In the genomic region with DNA sequence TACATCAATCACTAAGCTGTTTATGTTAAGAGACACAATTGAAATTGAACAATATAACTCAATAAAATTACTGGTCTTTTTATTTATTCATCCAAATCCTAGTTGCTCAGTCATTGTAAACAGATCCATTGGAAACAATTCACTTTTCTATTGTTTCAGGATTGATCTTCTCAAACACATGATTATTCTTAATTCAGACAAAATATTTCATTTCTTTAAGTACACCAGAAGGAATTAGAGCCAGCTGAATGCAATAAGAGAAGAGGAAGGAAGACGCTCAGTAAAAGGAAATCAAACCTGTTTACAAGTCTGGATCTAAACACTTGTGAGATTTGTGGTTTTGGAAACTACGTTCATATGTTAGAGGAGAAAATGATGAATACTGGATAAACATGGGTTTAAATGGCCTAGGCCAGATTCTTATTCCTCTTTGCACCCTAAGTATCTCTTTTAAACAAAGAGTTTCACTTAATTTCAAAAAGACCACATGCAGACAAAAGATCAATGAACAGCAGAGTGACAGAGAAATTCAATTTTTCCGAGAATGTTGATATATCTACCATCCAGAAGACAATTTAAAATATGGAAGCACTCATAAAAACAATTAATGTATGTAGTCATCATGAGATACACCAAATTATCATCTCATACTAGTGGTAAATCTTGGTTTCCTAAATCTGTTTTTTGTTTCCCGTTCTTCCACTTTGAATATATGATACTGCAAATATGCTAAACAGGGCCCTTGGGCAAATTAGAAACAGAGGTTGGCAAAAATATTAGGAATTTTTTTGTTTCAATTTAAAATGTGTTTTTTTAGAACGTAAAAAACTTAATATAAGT, we compare ENCODE assay signal across 1 cellular context.
TF ChIP-seq lines count a peak whose summit lies in the region.

No MANE protein-coding gene starts in this region.

TF ChIP-seq in IMR-90, 13 proteins besides CTCF, POLR2A, EP300 and RAD21:
- TF ChIP-seq MAFK (IDR thresholded peaks at IDR 0.05; ENCODE audit: low read depth, low read length): no peak
- no peak for TF ChIP-seq NFE2L2 (IDR thresholded peaks at IDR 0.05; ENCODE audit: low read depth, low read length)
- no peak for TF ChIP-seq CEBPB (IDR thresholded peaks at IDR 0.05; ENCODE audit: low read depth, low read length)
- no peak for TF ChIP-seq SMC3 (IDR thresholded peaks at IDR 0.05; ENCODE audit: low read depth, low read length)
- TF ChIP-seq, protein P1, sequence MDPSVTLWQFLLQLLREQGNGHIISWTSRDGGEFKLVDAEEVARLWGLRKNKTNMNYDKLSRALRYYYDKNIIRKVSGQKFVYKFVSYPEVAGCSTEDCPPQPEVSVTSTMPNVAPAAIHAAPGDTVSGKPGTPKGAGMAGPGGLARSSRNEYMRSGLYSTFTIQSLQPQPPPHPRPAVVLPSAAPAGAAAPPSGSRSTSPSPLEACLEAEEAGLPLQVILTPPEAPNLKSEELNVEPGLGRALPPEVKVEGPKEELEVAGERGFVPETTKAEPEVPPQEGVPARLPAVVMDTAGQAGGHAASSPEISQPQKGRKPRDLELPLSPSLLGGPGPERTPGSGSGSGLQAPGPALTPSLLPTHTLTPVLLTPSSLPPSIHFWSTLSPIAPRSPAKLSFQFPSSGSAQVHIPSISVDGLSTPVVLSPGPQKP (IDR thresholded peaks at IDR 0.05; ENCODE audit: borderline replicate concordance, low read depth, low read length): no peak
- TF ChIP-seq BHLHE40 (IDR thresholded peaks at IDR 0.05; ENCODE audit: low read depth, low read length): no peak
- TF ChIP-seq, protein P2, sequence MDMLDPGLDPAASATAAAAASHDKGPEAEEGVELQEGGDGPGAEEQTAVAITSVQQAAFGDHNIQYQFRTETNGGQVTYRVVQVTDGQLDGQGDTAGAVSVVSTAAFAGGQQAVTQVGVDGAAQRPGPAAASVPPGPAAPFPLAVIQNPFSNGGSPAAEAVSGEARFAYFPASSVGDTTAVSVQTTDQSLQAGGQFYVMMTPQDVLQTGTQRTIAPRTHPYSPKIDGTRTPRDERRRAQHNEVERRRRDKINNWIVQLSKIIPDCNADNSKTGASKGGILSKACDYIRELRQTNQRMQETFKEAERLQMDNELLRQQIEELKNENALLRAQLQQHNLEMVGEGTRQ (IDR thresholded peaks at IDR 0.05; ENCODE audit: low read depth, low read length): no peak
- TF ChIP-seq MAZ (IDR thresholded peaks at IDR 0.05; ENCODE audit: borderline replicate concordance, low read depth, low read length): no peak
- no peak for TF ChIP-seq CHD1 (IDR thresholded peaks at IDR 0.05; ENCODE audit: low read depth, low read length)
- no peak for TF ChIP-seq RFX5 (IDR thresholded peaks at IDR 0.05; ENCODE audit: low read depth, low read length)
- no peak for TF ChIP-seq FOS (IDR thresholded peaks at IDR 0.05; ENCODE audit: low read depth, low read length)
- TF ChIP-seq MXI1 (IDR thresholded peaks at IDR 0.05; ENCODE audit: borderline replicate concordance, low read depth, low read length): no peak
